Comparison of ENCODE assay signal across 18 cellular contexts in the genomic region with DNA sequence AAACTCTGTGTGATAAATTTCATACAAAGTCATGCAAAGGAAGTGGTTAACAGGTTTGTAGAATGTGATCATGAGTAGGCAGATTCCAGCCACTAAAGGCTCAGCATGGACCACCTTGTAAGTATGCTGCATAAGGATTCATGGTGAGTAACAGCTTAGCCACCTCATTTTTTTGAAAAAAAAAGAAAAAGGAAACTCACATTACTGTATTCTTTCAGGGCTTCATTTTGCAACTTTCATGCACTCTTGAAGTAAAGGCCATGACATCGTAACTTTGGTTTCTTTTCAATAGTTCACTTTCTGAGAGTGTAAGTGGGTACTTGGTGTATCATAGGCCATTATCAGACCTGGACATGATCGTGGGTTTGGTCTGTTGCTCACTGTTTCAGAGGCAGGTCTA.
DNase-seq lines count a peak whose midpoint lies in the region; ATAC-seq, FAIRE-seq and TF ChIP-seq lines count a peak whose summit lies in the region.
"Had no signal": no experiment of that assay in that cellular context is flagged by ENCODE, and none has a peak within 500 bp of the region (broad histone marks: within the 10 kb centered on the region; RNA-seq: fewer than 3 reads in every experiment).

No MANE protein-coding gene starts in this region.

- H4K20me1 ChIP-seq in IMR-90 (ENCODE audit: insufficient read depth, low read length) (no peaks in the 10 kb centered on the region), osteoblast (ENCODE audit: insufficient read depth, low read length) (no peaks in the 10 kb centered on the region)

- no peaks in the 10 kb centered on the region for H3K36me3 ChIP-seq in IMR-90 (ENCODE audit: control insufficient read depth, insufficient read depth, low read length)
- H3K36me3 ChIP-seq in bronchial epithelial cell (ENCODE audit: control insufficient read depth, insufficient read depth, low read length): no peaks in the 10 kb centered on the region
- H3K36me3 ChIP-seq in osteoblast (ENCODE audit: insufficient read depth, low read length): no peaks in the 10 kb centered on the region

- peak overlapping the region; percentile 83 for H3K27ac ChIP-seq in IMR-90 (ENCODE audit: insufficient read depth, low read length)
- peak overlapping the region; percentile 82 for H3K27ac ChIP-seq in osteoblast (ENCODE audit: low read depth, low read length)
- H3K27ac ChIP-seq: HL-60 had no signal

- peak overlapping the region; percentile 92 for H2AK5ac ChIP-seq in IMR-90 (ENCODE audit: low read depth, low read length)

- H3K79me1 ChIP-seq in IMR-90 (ENCODE audit: low read depth in 1 of 2, low read length in 2 of 2): peaks cover 3 to 11% of the 10 kb centered on the region in 2 experiments; a peak in 2 of 4 replicates

- dilution Hi-C loops in IMR-90 (cut with HindIII; ENCODE audit: low sequenced_read_pairs, unreplicated experiment): no loop called here

- H3K79me2 ChIP-seq in osteoblast (ENCODE audit: insufficient read depth, low read length): no peaks in the 10 kb centered on the region

- BruUV-seq in IMR-90 (replicated peaks; lab: Mats Ljungman, UMichigan): no TSS peak

- H3K4me1 ChIP-seq in IMR-90 (ENCODE audit: control insufficient read depth, insufficient read depth, low read length) (peaks cover 23% of the 10 kb centered on the region), osteoblast (ENCODE audit: insufficient read depth, low read length) (peaks cover 50% of the 10 kb centered on the region)

- H3K9me3 ChIP-seq in IMR-90 (ENCODE audit: control insufficient read depth, insufficient read depth, low read length) (no peaks in the 10 kb centered on the region), osteoblast (ENCODE audit: low read depth, low read length) (no peaks in the 10 kb centered on the region)
- H3K9me3 ChIP-seq: Caco-2 had no signal

- POLR2A ChIA-PET in IMR-90 (lab: Charles Lee; ENCODE audit: unreplicated experiment): no interaction called here

- peak overlapping the region; percentile 93 for H2BK5ac ChIP-seq in IMR-90 (ENCODE audit: low read depth, low read length, poor library complexity, severe bottlenecking)

- peak overlapping the region; percentile 97 for H2BK120ac ChIP-seq in IMR-90 (ENCODE audit: low read depth, low read length)

- H2BK20ac ChIP-seq in IMR-90 (ENCODE audit: low read depth, low read length): peak overlapping the region; percentile 99

- peak overlapping the region; percentile 78 to 88 for H4K8ac ChIP-seq in IMR-90 (ENCODE audit: low read depth in 2 of 2, low read length in 2 of 2)

- TF ChIP-seq RAD21 in IMR-90 (IDR thresholded peaks at IDR 0.05; ENCODE audit: low read length): peak; percentile 20; the same call in 1 of the 2 replicates

- peak overlapping the region; percentile 79 for H3K56ac ChIP-seq in IMR-90 (ENCODE audit: extremely low read depth, insufficient read depth, low read length)

- peaks cover 6% of the 10 kb centered on the region for H3K9me1 ChIP-seq in IMR-90 (ENCODE audit: insufficient read depth, low read length)

- H3K23ac ChIP-seq in IMR-90 (ENCODE audit: low read depth, low read length): peak overlapping the region; percentile 85

- no peak for DNase-seq in activated CD4-positive, CD25-positive, alpha-beta regulatory T cell (lab: John Stamatoyannopoulos, UW)
- DNase-seq in IMR-90 (peak; percentile 91), bronchial epithelial cell (ENCODE audit: low read depth) (peak; percentile 57), osteoblast (ENCODE audit: insufficient read length, low spot score, missing footprints) (peak; percentile 49), AG08395 (ENCODE audit: low spot score) (no peak), NCI-H1694 treated with DMSO at 0.1 percent for 48 hours (lab: John Stamatoyannopoulos, UW) (no peak), kidney glomerular epithelial cell (lab: John Stamatoyannopoulos, UW) (no peak)
- DNase-seq: activated naive CD4-positive, alpha-beta T cell treated with Interleukin-2 at 50 U/mL for 16 hours; Caco-2; erythroblast; NCI-H2081 treated with DMSO at 0.1 percent for 48 hours; NCI-H82; SIG-M5; small intestine; T1000 had no signal

- FAIRE-seq in bronchial epithelial cell (lab: Jason Lieb, UNC): no peak
- FAIRE-seq: A204.1, small intestine had no signal

- no peaks in the 10 kb centered on the region for H3K27me3 ChIP-seq in IMR-90 (ENCODE audit: control insufficient read depth, insufficient read depth, low read length)
- H3K27me3 ChIP-seq in bronchial epithelial cell (ENCODE audit: control insufficient read depth, insufficient read depth, low read length): no peaks in the 10 kb centered on the region
- H3K27me3 ChIP-seq in osteoblast (ENCODE audit: insufficient read depth, low read length): no peaks in the 10 kb centered on the region

- CTCF ChIA-PET in IMR-90 (lab: Yijun Ruan, JAX): interaction anchor here (0.6 kb wide), 3 partner anchors 112 to 320 kb away, joined by 3 read pairs; no protein-coding TSS in a partner anchor

- H3K14ac ChIP-seq in IMR-90 (replicated peaks; ENCODE audit: low read depth, low read length): peak overlapping the region; percentile 96

- peak overlapping the region; percentile 95 for H3K4ac ChIP-seq in IMR-90 (ENCODE audit: low read depth, low read length)

- no peak overlapping the region for H2AFZ ChIP-seq in IMR-90 (replicated peaks; ENCODE audit: low read length, poor library complexity)
- H2AFZ ChIP-seq in osteoblast (ENCODE audit: low read length): peak overlapping the region; percentile 66

- H2BK15ac ChIP-seq in IMR-90 (ENCODE audit: low read depth, low read length): peak overlapping the region; percentile 82

- intact Hi-C loops in IMR-90 (cut with micrococcal nuclease): loop anchor here (5.0 to 10.0 kb wide), 2 partner anchors 46 to 83 kb away; no protein-coding TSS in a partner anchor

- in situ Hi-C loops in IMR-90 (cut with MboI; ENCODE audit: low sequenced_read_pairs): no loop called here

- H3K4me2 ChIP-seq in IMR-90 (ENCODE audit: low read depth, low read length): peak overlapping the region; percentile 75; the same call in 1 of the 2 replicates
- peak overlapping the region; percentile 60 for H3K4me2 ChIP-seq in osteoblast (ENCODE audit: insufficient read depth, low read length)

- no peak overlapping the region for H2AK9ac ChIP-seq in IMR-90 (replicated peaks; ENCODE audit: low read depth, low read length, poor library complexity)

- TF ChIP-seq POLR2A in IMR-90 (IDR thresholded peaks at IDR 0.05; ENCODE audit: low read depth, low read length): no peak

- H3K4me3 ChIP-seq in IMR-90 (ENCODE audit: insufficient read depth, low read depth, low read length): no peak overlapping the region
- no peak overlapping the region for H3K4me3 ChIP-seq in bronchial epithelial cell (ENCODE audit: low read depth, low read length)
- no peak overlapping the region for H3K4me3 ChIP-seq in osteoblast (ENCODE audit: insufficient read depth, low read length)

- H3K9ac ChIP-seq in IMR-90 (ENCODE audit: low read depth, low read length): peak overlapping the region; percentile 24

- peak; percentile 44 to 55 for ATAC-seq in activated CD4-positive, CD25-positive, alpha-beta regulatory T cell treated with anti-CD3 and anti-CD28 coated beads, Interleukin-2, amount 50 U/mL, for 24 hours
- no peak for ATAC-seq in IMR-90 (ENCODE audit: low read depth)

- peak overlapping the region; percentile 90 for H4K91ac ChIP-seq in IMR-90 (ENCODE audit: insufficient read depth, low read depth, low read length)

- peak overlapping the region; percentile 100 for H3K18ac ChIP-seq in IMR-90 (ENCODE audit: low read depth, low read length)

- 0 out of 2 replicates have a peak, but pooled peaks have one; percentile 2 for TF ChIP-seq CTCF in IMR-90 (conservative IDR thresholded peaks at IDR 0.05; ENCODE audit: low read depth, low read length)
- TF ChIP-seq CTCF in bronchial epithelial cell (IDR thresholded peaks at IDR 0.05; ENCODE audit: insufficient read depth, low read length, severe bottlenecking): no peak
- TF ChIP-seq CTCF in osteoblast (IDR thresholded peaks at IDR 0.05; ENCODE audit: extremely low read depth, low read depth, low read length): no peak

- H4K5ac ChIP-seq in IMR-90 (ENCODE audit: low read depth, low read length): peak overlapping the region; percentile 100

- WGBS in IMR-90 (ENCODE audit: extremely low coverage in 2 of 2, insufficient read length in 1 of 2), 2 experiments: 80% methylated on average over 1 of the region's 2 CpGs; no CpG with 5 or more reads in 1 of the 2 experiments

TF ChIP-seq in IMR-90, 13 proteins besides CTCF, POLR2A, EP300 and RAD21:
- no peak for TF ChIP-seq BHLHE40 (IDR thresholded peaks at IDR 0.05; ENCODE audit: low read depth, low read length)
- peak; percentile 14; the same call in 1 of the 2 replicates for TF ChIP-seq SMC3 (IDR thresholded peaks at IDR 0.05; ENCODE audit: low read depth, low read length)
- TF ChIP-seq FOS (IDR thresholded peaks at IDR 0.05; ENCODE audit: low read depth, low read length): no peak
- TF ChIP-seq, protein P1, sequence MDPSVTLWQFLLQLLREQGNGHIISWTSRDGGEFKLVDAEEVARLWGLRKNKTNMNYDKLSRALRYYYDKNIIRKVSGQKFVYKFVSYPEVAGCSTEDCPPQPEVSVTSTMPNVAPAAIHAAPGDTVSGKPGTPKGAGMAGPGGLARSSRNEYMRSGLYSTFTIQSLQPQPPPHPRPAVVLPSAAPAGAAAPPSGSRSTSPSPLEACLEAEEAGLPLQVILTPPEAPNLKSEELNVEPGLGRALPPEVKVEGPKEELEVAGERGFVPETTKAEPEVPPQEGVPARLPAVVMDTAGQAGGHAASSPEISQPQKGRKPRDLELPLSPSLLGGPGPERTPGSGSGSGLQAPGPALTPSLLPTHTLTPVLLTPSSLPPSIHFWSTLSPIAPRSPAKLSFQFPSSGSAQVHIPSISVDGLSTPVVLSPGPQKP (IDR thresholded peaks at IDR 0.05; ENCODE audit: borderline replicate concordance, low read depth, low read length): no peak
- TF ChIP-seq MAFK (IDR thresholded peaks at IDR 0.05; ENCODE audit: low read depth, low read length): peak; percentile 76
- peak; percentile 75 for TF ChIP-seq CEBPB (IDR thresholded peaks at IDR 0.05; ENCODE audit: low read depth, low read length)
- TF ChIP-seq NFE2L2 (IDR thresholded peaks at IDR 0.05; ENCODE audit: low read depth, low read length): peak; percentile 83

Comparison
In these comparisons a context has a peak if more than half of its experiments do, and no peak if none do; other contexts are left out.
1. DNase-seq: peak in IMR-90 (single experiment), bronchial epithelial cell (single experiment) and osteoblast (single experiment); none in activated CD4-positive, CD25-positive, alpha-beta regulatory T cell (0 of 4), AG08395 (single experiment), NCI-H1694 treated with DMSO at 0.1 percent for 48 hours (single experiment) and kidney glomerular epithelial cell (single experiment).